In the genomic region with DNA sequence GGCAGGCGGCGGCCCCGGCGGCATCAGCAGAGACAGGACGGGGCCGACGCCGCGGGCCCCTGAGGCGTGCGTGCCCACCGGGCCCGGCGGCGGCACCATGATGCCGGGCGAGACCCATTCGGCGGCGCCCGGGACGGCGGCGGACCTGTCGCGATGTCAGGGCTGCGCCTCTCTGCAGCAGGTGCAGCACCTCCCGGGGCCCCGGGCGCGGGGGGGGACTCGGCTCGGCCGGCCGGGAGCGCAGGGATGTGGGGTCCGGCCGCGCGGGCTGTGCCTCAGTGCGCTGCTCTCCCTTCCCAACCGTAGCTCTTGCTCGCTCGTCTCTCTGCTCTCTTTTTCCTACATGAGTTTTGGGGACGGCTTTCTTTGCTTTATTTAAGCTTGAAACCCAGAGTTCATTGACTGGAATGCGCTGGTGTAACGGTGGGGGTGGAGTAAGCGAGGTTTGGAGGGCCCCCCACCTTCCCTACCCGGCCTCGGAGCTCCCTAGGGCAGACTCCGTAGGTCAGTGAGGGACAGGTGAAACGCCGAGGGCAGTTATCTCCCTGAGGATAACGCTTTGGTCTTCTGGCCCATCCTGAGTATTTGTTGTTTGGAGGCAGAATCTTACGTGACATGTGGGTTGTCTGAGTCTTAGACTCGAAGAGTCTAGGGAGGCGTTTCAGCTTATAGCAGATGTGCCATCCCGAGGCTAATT, we compare ENCODE assay signal across 1 cellular context.
A peak's percentile ranks its signal among the peaks of the same experiment; 100 is the strongest.
TF ChIP-seq lines count a peak whose summit lies in the region.

No MANE protein-coding gene starts in this region.

TF ChIP-seq in H1, 55 proteins besides CTCF, POLR2A, EP300 and RAD21 (continued from another document):
- TF ChIP-seq, protein P1, sequence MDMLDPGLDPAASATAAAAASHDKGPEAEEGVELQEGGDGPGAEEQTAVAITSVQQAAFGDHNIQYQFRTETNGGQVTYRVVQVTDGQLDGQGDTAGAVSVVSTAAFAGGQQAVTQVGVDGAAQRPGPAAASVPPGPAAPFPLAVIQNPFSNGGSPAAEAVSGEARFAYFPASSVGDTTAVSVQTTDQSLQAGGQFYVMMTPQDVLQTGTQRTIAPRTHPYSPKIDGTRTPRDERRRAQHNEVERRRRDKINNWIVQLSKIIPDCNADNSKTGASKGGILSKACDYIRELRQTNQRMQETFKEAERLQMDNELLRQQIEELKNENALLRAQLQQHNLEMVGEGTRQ (IDR thresholded peaks at IDR 0.05; ENCODE audit: low read length): no peak
- TF ChIP-seq CBX8 (IDR thresholded peaks at IDR 0.05; ENCODE audit: borderline replicate concordance, low read depth, low read length) (no peak), EGR1 (IDR thresholded peaks at IDR 0.05; ENCODE audit: borderline replicate concordance, low read depth, low read length) (no peak), ASH2L (IDR thresholded peaks at IDR 0.05; ENCODE audit: low read length) (peak; percentile 17), CBX5 (IDR thresholded peaks at IDR 0.05; ENCODE audit: low read depth, low read length) (no peak), KDM5A (IDR thresholded peaks at IDR 0.05; ENCODE audit: low read length) (0 out of 2 replicates have a peak, but pooled peaks have one; percentile 12)
